Comparison of ENCODE assay signal across 8 cellular contexts in genomic region chr10:79084012-79084971, GRCh38. TPM values are rescaled to one million over a fixed set of nuclear protein-coding genes. Genes with fewer than 3 reads are reported as not detected.
A peak's percentile ranks its signal among the peaks of the same experiment; 100 is the strongest.
DNase-seq lines count a peak whose midpoint lies in the region; ATAC-seq, FAIRE-seq and TF ChIP-seq lines count a peak whose summit lies in the region.

No MANE protein-coding gene starts in this region.

- H4K91ac ChIP-seq in H1 (replicated peaks; ENCODE audit: insufficient read length, low read length): peak overlapping the region; percentile 11

- ATAC-seq in HG02571 (IDR thresholded peaks at IDR 0.05; ENCODE audit: unreplicated experiment): no peak

- H3K4me3 ChIP-seq in AG09309 (ENCODE audit: control insufficient read depth, low read depth, low read length) (no peak overlapping the region), H1 (ENCODE audit: extremely low read depth in 1 of 4, insufficient read depth in 2 of 4, low read depth in 3 of 4, low read length in 4 of 4) (no peak overlapping the region)

- peaks cover 5 to 21% (median 15%) of the 10 kb centered on the region in 4 experiments for H3K4me1 ChIP-seq in H1 (replicated peaks in 1 of 4; ENCODE audit: control insufficient read depth in 3 of 4, insufficient read depth in 4 of 4, low read length in 3 of 4)

- no peaks in the 10 kb centered on the region for H3K27me3 ChIP-seq in H1 (replicated peaks in 1 of 4; ENCODE audit: control insufficient read depth in 3 of 4, extremely low read depth in 1 of 4, insufficient read depth in 3 of 4, low read length in 3 of 4)

- H3K4me3 Mint-ChIP-seq in type B pancreatic cell: peak overlapping the region; percentile 48

- CTCF ChIA-PET in H1 (lab: Charles Lee; ENCODE audit: partially characterized antibody): interaction anchor here (1.0 to 2.0 kb wide), 5 partner anchors 14 to 111 kb away, joined by 3 to 5 read pairs (median 4); no protein-coding TSS in a partner anchor

- H3K23ac ChIP-seq in H1 (ENCODE audit: insufficient read length): no peak overlapping the region

- H2BK5ac ChIP-seq in H1 (ENCODE audit: low read depth, low read length): 0 out of 2 replicates have a peak overlapping the region, but pooled peaks have one; percentile 23

- peak; percentile 47 for DNase-seq in AG09309 (ENCODE audit: low read depth)
- peak; percentile 70 for DNase-seq in H54 (ENCODE audit: insufficient read length, low spot score)
- peak; percentile 83 for DNase-seq in SIG-M5 treated with dmso at 0.1 percent for 504 hours (lab: John Stamatoyannopoulos, UW; ENCODE audit: unreplicated experiment)
- DNase-seq in H1 (ENCODE audit: low read depth in 1 of 2, low spot score in 2 of 2): no peak
- DNase-seq in medulla oblongata (ENCODE audit: extremely low spot score): peak; percentile 92
- no peak for DNase-seq in type B pancreatic cell (ENCODE audit: extremely low spot score, unreplicated experiment)
- DNase-seq in stimulated activated naive CD4-positive, alpha-beta T cell (lab: John Stamatoyannopoulos, UW): no peak

- peak overlapping the region; percentile 87; the same call in 1 of the 2 replicates for H2BK12ac ChIP-seq in H1 (ENCODE audit: low read depth, low read length)

- H3K56ac ChIP-seq in H1 (replicated peaks; ENCODE audit: insufficient read length, low read depth, low read length): no peak overlapping the region

- no peak overlapping the region for H2BK120ac ChIP-seq in H1 (replicated peaks; ENCODE audit: low read depth, low read length)

- TF ChIP-seq CTCF in AG09309 (IDR thresholded peaks at IDR 0.05; ENCODE audit: control insufficient read depth, insufficient read depth, low read depth, low read length, missing control alignments): no peak
- no peak for TF ChIP-seq CTCF in H1 (IDR thresholded peaks at IDR 0.05; ENCODE audit: control extremely low read depth in 1 of 3, insufficient read depth in 1 of 3, low read depth in 1 of 3, low read length in 3 of 3)
- no peak for TF ChIP-seq CTCF in type B pancreatic cell (conservative IDR thresholded peaks at IDR 0.05)

- peak overlapping the region in 1 of 2 experiments; percentile 53; a peak in 2 of 4 replicates for H3K4me2 ChIP-seq in H1 (ENCODE audit: insufficient read depth in 1 of 2, low read depth in 2 of 2, low read length in 2 of 2)

- no peak overlapping the region for H3K27ac ChIP-seq in H1 (ENCODE audit: low read depth, low read length)

- 69% methylated on average over 8 of the region's 9 CpGs; no CpG with 5 or more reads in 1 of the 2 experiments for WGBS in H1 (ENCODE audit: extremely low coverage in 1 of 2, insufficient coverage in 1 of 2, insufficient read length in 1 of 2, insufficient replicate concordance in 2 of 2, low coverage in 1 of 2, low lambda C conversion rate in 2 of 2, missing lambda C conversion rate in 1 of 2), 2 experiments

- no peak overlapping the region for H3K9ac ChIP-seq in H1 (replicated peaks in 1 of 4; ENCODE audit: extremely low read depth in 1 of 4, low read depth in 3 of 4, low read length in 3 of 4)

- no peaks in the 10 kb centered on the region for H3K9me3 Mint-ChIP-seq in type B pancreatic cell

- peak overlapping the region; percentile 82 for H3K27ac Mint-ChIP-seq in type B pancreatic cell

- peaks cover 50% of the 10 kb centered on the region for H3K79me1 ChIP-seq in H1 (ENCODE audit: low read depth, low read length)

- no peak overlapping the region for H3K14ac ChIP-seq in H1 (ENCODE audit: insufficient read length)

- TF ChIP-seq RAD21 in H1 (IDR thresholded peaks at IDR 0.05 in 1 of 2, conservative IDR thresholded peaks at IDR 0.05 in 1 of 2; ENCODE audit: low read depth in 2 of 2, low read length in 2 of 2): no peak

- H4K5ac ChIP-seq in H1 (ENCODE audit: insufficient read length, low read depth, low read length): no peak overlapping the region

- H2BK20ac ChIP-seq in H1 (ENCODE audit: low read length): no peak overlapping the region; the same call in 1 of the 2 replicates

- no peaks in the 10 kb centered on the region for H3K9me3 ChIP-seq in H1 (ENCODE audit: insufficient read depth in 2 of 2, low read depth in 1 of 2, low read length in 1 of 2)

- no peaks in the 10 kb centered on the region for H3K36me3 ChIP-seq in H1 (ENCODE audit: control insufficient read depth in 2 of 4, insufficient read depth in 4 of 4, low read length in 3 of 4)

- H4K20me1 ChIP-seq in H1 (replicated peaks in 1 of 2; ENCODE audit: control insufficient read depth in 1 of 2, insufficient read depth in 2 of 2, low read length in 2 of 2): peaks cover 47 to 55% of the 10 kb centered on the region in 2 experiments

- no peak for TF ChIP-seq EP300 in H1 (IDR thresholded peaks at IDR 0.05; ENCODE audit: borderline replicate concordance in 1 of 2, low read depth in 2 of 2, low read length in 2 of 2)

- H3K4ac ChIP-seq in H1 (replicated peaks; ENCODE audit: insufficient read length, low read depth, low read length): no peak overlapping the region

- peaks cover 12 to 99% of the 10 kb centered on the region in 2 experiments for H3K79me2 ChIP-seq in H1 (ENCODE audit: control insufficient read depth in 1 of 2, insufficient read depth in 2 of 2, low read length in 2 of 2)

- peaks cover 71% of the 10 kb centered on the region for H3K4me1 Mint-ChIP-seq in type B pancreatic cell (ENCODE audit: unreplicated experiment)

- POLR2A ChIA-PET in H1 (lab: Charles Lee; ENCODE audit: partially characterized antibody): no interaction called here

- H2AK5ac ChIP-seq in H1 (ENCODE audit: low read depth, low read length): peak overlapping the region; percentile 60; the same call in 1 of the 2 replicates

- peak overlapping the region; percentile 38; the same call in 1 of the 2 replicates for H4K8ac ChIP-seq in H1 (ENCODE audit: extremely low read depth, insufficient read depth, low read length)

- TF ChIP-seq POLR2A in H54 (IDR thresholded peaks at IDR 0.05; ENCODE audit: low read depth, low read length) (no peak), H1 (IDR thresholded peaks at IDR 0.05; ENCODE audit: control extremely low read depth in 1 of 2, low read depth in 2 of 2, low read length in 2 of 2) (no peak)

- peaks cover 4% of the 10 kb centered on the region for H3K36me3 Mint-ChIP-seq in type B pancreatic cell

- H3K18ac ChIP-seq in H1 (ENCODE audit: extremely low read depth, low read length): no peak overlapping the region; the same call in 1 of the 2 replicates

- H2BK15ac ChIP-seq in H1 (ENCODE audit: low read length): no peak overlapping the region

- H2AFZ ChIP-seq in H1 (ENCODE audit: low read length): no peak overlapping the region

- no peaks in the 10 kb centered on the region for H3K23me2 ChIP-seq in H1 (ENCODE audit: low read depth, low read length)

- no peaks in the 10 kb centered on the region for H3K27me3 Mint-ChIP-seq in type B pancreatic cell

- no peak for FAIRE-seq in H54 (lab: Jason Lieb, UNC)
- no peak for FAIRE-seq in H1 (lab: Jason Lieb, UNC)

TF ChIP-seq in H1, 55 proteins besides CTCF, POLR2A, EP300 and RAD21:
- TF ChIP-seq JUN (IDR thresholded peaks at IDR 0.05; ENCODE audit: low read depth, low read length) (no peak), CEBPB (IDR thresholded peaks at IDR 0.05; ENCODE audit: low read depth, low read length) (peak; percentile 93), HDAC6 (IDR thresholded peaks at IDR 0.05; ENCODE audit: low read depth, low read length) (no peak)

RNA-seq across cellular contexts. Expression of gene ZMIZ1, which starts 15.5 kb away (rescaled TPM):
- 28.0 and 29.7 TPM in 2 replicates for total RNA-seq in H1 (2021; fragmentation: NEBNext Ultra II Directional; extraction: Animal tissue kit (Norgen Biotek cat#: 25700))
- 8.1 and 17.1 TPM in 2 replicates for polyA plus RNA-seq in H1 (2011; rRNA removed)
- polyA plus RNA-seq in H1 (2011; cell fraction: cytosol; rRNA removed): 7.4 TPM
- 33.0 TPM for polyA plus RNA-seq in H1 (2011; cell fraction: nucleus; rRNA removed)
- 17.4 to 25.1 TPM (median 23.6 TPM) in 4 replicates for polyA plus RNA-seq in H1 (2012, experiment 1 of 2)
- polyA plus RNA-seq in H1 (2012, experiment 2 of 2): 13.4 TPM
- polyA plus RNA-seq in H1 (2013, experiment 1 of 2): 11.4 TPM
- 10.1 TPM for polyA plus RNA-seq in H1 (2013, experiment 2 of 2)
- polyA minus RNA-seq in H1 (2011; rRNA and poly(A)+ RNA removed): 9.1 and 16.3 TPM in 2 replicates
- 19.2 TPM for polyA minus RNA-seq in H1 (2011; cell fraction: cytosol; rRNA and poly(A)+ RNA removed)
- 24.4 TPM for polyA minus RNA-seq in H1 (2011; cell fraction: nucleus; rRNA and poly(A)+ RNA removed)
- total RNA-seq in type B pancreatic cell (ENCODE audit: low replicate concordance): 62.2 and 102 TPM in 2 replicates

Comparison
In these comparisons a context has a peak if more than half of its experiments do, and no peak if none do; other contexts are left out.
1. DNase-seq: peak in AG09309 (single experiment), H54 (single experiment), SIG-M5 treated with dmso at 0.1 percent for 504 hours (single experiment) and medulla oblongata (single experiment); none in H1 (0 of 2), type B pancreatic cell (single experiment) and stimulated activated naive CD4-positive, alpha-beta T cell (0 of 6).